Comparison of ENCODE assay signal across 9 cellular contexts in the genomic region with DNA sequence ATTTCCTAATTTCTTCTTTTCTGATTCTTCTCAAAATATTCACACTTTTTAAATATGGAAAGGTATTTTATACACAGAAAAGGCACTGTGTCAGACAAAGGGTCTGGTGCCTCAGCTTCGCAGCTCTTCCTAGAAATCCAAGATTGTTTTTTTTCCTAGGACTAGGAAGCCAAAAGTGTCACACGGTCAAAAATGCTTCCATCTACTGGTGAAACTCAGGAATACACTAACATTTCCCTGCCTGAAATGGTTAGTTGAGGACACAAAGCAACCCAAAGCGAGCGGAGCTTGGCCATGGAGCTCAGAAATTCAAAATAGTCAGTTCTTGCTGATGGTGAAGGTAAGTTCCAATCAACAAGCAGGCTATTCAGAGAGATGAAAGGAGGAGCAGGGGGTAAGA.
DNase-seq lines count a peak whose midpoint lies in the region; ATAC-seq and TF ChIP-seq lines count a peak whose summit lies in the region.
"Had no signal": no experiment of that assay in that cellular context is flagged by ENCODE, and none has a peak within 500 bp of the region (broad histone marks: within the 10 kb centered on the region; RNA-seq: fewer than 3 reads in every experiment).

No MANE protein-coding gene starts in this region.

- no peak overlapping the region for H3K4me2 ChIP-seq in mesenchymal stem cell (ENCODE audit: low read length, poor library complexity, severe bottlenecking)

- no peak overlapping the region; the same call in 1 of the 2 replicates for H3K27ac ChIP-seq in C4-2B
- H3K27ac ChIP-seq in mesenchymal stem cell (ENCODE audit: low read length, poor library complexity, severe bottlenecking), result peak overlapping the region; percentile 95
- no peak overlapping the region for H3K27ac ChIP-seq in CD4-positive, alpha-beta T cell (ENCODE audit: low read depth, low read length)
- no peak overlapping the region for H3K27ac ChIP-seq in RWPE1
- H3K27ac ChIP-seq in coronary artery, result peak overlapping the region in 1 of 2 donors; percentile 58

- peak overlapping the region; percentile 99 for H2AK5ac ChIP-seq in mesenchymal stem cell (ENCODE audit: low read length, severe bottlenecking)

- H2BK15ac ChIP-seq in mesenchymal stem cell (ENCODE audit: low read depth, poor library complexity, severe bottlenecking), result no peak overlapping the region

- DNase-seq in LHCN-M2 (ENCODE audit: low read depth) (peak; percentile 79), cerebellar cortex (ENCODE audit: low spot score) (peak; percentile 38), mesenchymal stem cell (peak; percentile 64), RWPE1 (ENCODE audit: low spot score) (no peak), coronary artery (ENCODE audit: low spot score) (no peak), Kasumi-1 (lab: John Stamatoyannopoulos, UW) (no peak)
- no peak for DNase-seq in CD4-positive, alpha-beta T cell
- DNase-seq: activated CD4-positive, alpha-beta memory T cell treated with anti-CD3 and anti-CD28 coated beads, Interleukin-2, amount 10 ng/mL, durations not matched to agents 7 days and 5 days had no signal

- intact Hi-C loops in CD4-positive, alpha-beta T cell (cut with DNase I, micrococcal nuclease), result no loop called here

- H2BK120ac ChIP-seq in mesenchymal stem cell (ENCODE audit: low read depth, low read length), result no peak overlapping the region

- no peaks in the 10 kb centered on the region for H3K79me1 ChIP-seq in mesenchymal stem cell (replicated peaks; ENCODE audit: low read length, poor library complexity, severe bottlenecking)

- H3K9me3 Mint-ChIP-seq in CD4-positive, alpha-beta T cell, result no peaks in the 10 kb centered on the region
- H3K9me3 Mint-ChIP-seq: activated CD4-positive, alpha-beta memory T cell treated with anti-CD3 and anti-CD28 coated beads, Interleukin-2, amount 10 ng/mL, durations not matched to agents 7 days and 5 days had no signal

- H4K91ac ChIP-seq in mesenchymal stem cell (ENCODE audit: low read length), result no peak overlapping the region

- POLR2A ChIA-PET in CD4-positive, alpha-beta T cell (lab: Charles Lee), result no interaction called here
- POLR2A ChIA-PET in RWPE1 (lab: Yijun Ruan, JAX; ENCODE audit: low non-redundant PET), result no interaction called here

- H3K9ac ChIP-seq in mesenchymal stem cell (ENCODE audit: low read length), result no peak overlapping the region

- peaks cover 2% of the 10 kb centered on the region for H3K4me1 ChIP-seq in mesenchymal stem cell (ENCODE audit: control insufficient read depth, insufficient read depth, low read depth, low read length)

- no peaks in the 10 kb centered on the region for H3K9me3 ChIP-seq in mesenchymal stem cell (ENCODE audit: control insufficient read depth, low read length)
- H3K9me3 ChIP-seq in CD4-positive, alpha-beta T cell (ENCODE audit: control insufficient read depth, low read length), result no peaks in the 10 kb centered on the region

- H3K4ac ChIP-seq in mesenchymal stem cell (ENCODE audit: low read depth in 1 of 2, low read length in 2 of 2), result peak overlapping the region in 1 of 2 experiments; percentile 55

- H2BK5ac ChIP-seq in mesenchymal stem cell (ENCODE audit: low read depth, low read length, poor library complexity, severe bottlenecking), result peak overlapping the region; percentile 90

- peak overlapping the region; percentile 86 to 92 for H2BK12ac ChIP-seq in mesenchymal stem cell (ENCODE audit: low read length in 2 of 2)

- peak overlapping the region; percentile 28 to 58 for H3K18ac ChIP-seq in mesenchymal stem cell (ENCODE audit: low read depth in 1 of 2, low read length in 2 of 2)

- H3K27me3 Mint-ChIP-seq in CD4-positive, alpha-beta T cell, result peaks cover 13% of the 10 kb centered on the region
- H3K27me3 Mint-ChIP-seq: activated CD4-positive, alpha-beta memory T cell treated with anti-CD3 and anti-CD28 coated beads, Interleukin-2, amount 10 ng/mL, durations not matched to agents 7 days and 5 days had no signal

- WGBS in mesenchymal stem cell, result 57% methylated on average over 4 of the region's 4 CpGs

- H2AFZ ChIP-seq in mesenchymal stem cell (ENCODE audit: low read depth, low read length), result no peak overlapping the region

- peak; percentile 68 for TF ChIP-seq CTCF in C4-2B (conservative IDR thresholded peaks at IDR 0.05)
- no peak for TF ChIP-seq CTCF in CD4-positive, alpha-beta T cell (IDR thresholded peaks at IDR 0.05)
- TF ChIP-seq CTCF in RWPE1 (conservative IDR thresholded peaks at IDR 0.05; ENCODE audit: low read depth), result no peak; the same call in 1 of the 2 replicates
- no peak for TF ChIP-seq CTCF in coronary artery (IDR thresholded peaks at IDR 0.05)

- H3K36me3 ChIP-seq in mesenchymal stem cell (ENCODE audit: control insufficient read depth in 1 of 2, insufficient read depth in 2 of 2, low read depth in 1 of 2, low read length in 2 of 2), result no peaks in the 10 kb centered on the region

- H3K14ac ChIP-seq in mesenchymal stem cell (ENCODE audit: low read length in 2 of 2), result no peak overlapping the region

- CTCF ChIA-PET in CD4-positive, alpha-beta T cell (lab: Charles Lee), result no interaction called here
- CTCF ChIA-PET in RWPE1 (lab: Yijun Ruan, JAX), result interaction anchor here (0.6 to 0.7 kb wide), 3 partner anchors 9 to 740 kb away, joined by 3 to 4 read pairs (median 4); no protein-coding TSS in a partner anchor

- H3K4me1 Mint-ChIP-seq in CD4-positive, alpha-beta T cell (ENCODE audit: low read depth), result no peaks in the 10 kb centered on the region
- H3K4me1 Mint-ChIP-seq: activated CD4-positive, alpha-beta memory T cell treated with anti-CD3 and anti-CD28 coated beads, Interleukin-2, amount 10 ng/mL, durations not matched to agents 7 days and 5 days had no signal

- no peaks in the 10 kb centered on the region for H3K27me3 ChIP-seq in mesenchymal stem cell (ENCODE audit: control insufficient read depth in 1 of 2, insufficient read depth in 1 of 2, low read length in 2 of 2)
- no peaks in the 10 kb centered on the region for H3K27me3 ChIP-seq in CD4-positive, alpha-beta T cell (ENCODE audit: control insufficient read depth, insufficient read depth, low read length)

- no peak overlapping the region for H3K4me3 Mint-ChIP-seq in CD4-positive, alpha-beta T cell
- H3K4me3 Mint-ChIP-seq: activated CD4-positive, alpha-beta memory T cell treated with anti-CD3 and anti-CD28 coated beads, Interleukin-2, amount 10 ng/mL, durations not matched to agents 7 days and 5 days had no signal

- no peak overlapping the region for H3K4me3 ChIP-seq in mesenchymal stem cell (ENCODE audit: insufficient read depth in 1 of 2, low read depth in 1 of 2, low read length in 2 of 2)
- H3K4me3 ChIP-seq in coronary artery, result no peak overlapping the region

- no peak for ATAC-seq in CD4-positive, alpha-beta T cell (ENCODE audit: poor library complexity)

- H4K8ac ChIP-seq in mesenchymal stem cell (ENCODE audit: low read length), result no peak overlapping the region

- H3K36me3 Mint-ChIP-seq in CD4-positive, alpha-beta T cell (ENCODE audit: low read depth), result no peaks in the 10 kb centered on the region

- H3K27ac Mint-ChIP-seq in CD4-positive, alpha-beta T cell, result no peak overlapping the region
- H3K27ac Mint-ChIP-seq: activated CD4-positive, alpha-beta memory T cell treated with anti-CD3 and anti-CD28 coated beads, Interleukin-2, amount 10 ng/mL, durations not matched to agents 7 days and 5 days had no signal

- H3K23ac ChIP-seq in mesenchymal stem cell (ENCODE audit: low read length in 2 of 2), result no peak overlapping the region

Comparison
In these comparisons a context has a peak if more than half of its experiments do, and no peak if none do; other contexts are left out.
1. DNase-seq: peak in LHCN-M2 (single experiment), cerebellar cortex (single experiment) and mesenchymal stem cell (single experiment); none in CD4-positive, alpha-beta T cell (0 of 10), RWPE1 (single experiment), coronary artery (single experiment) and Kasumi-1 (0 of 2).